Comparison of ENCODE assay signal across 8 cellular contexts in genomic region chr5:1523480-1523792, GRCh38. TPM values are rescaled to one million over a fixed set of nuclear protein-coding genes. Genes with fewer than 3 reads are reported as not detected.
A peak's percentile ranks its signal among the peaks of the same experiment; 100 is the strongest.
DNase-seq lines count a peak whose midpoint lies in the region; ATAC-seq, FAIRE-seq and TF ChIP-seq lines count a peak whose summit lies in the region.

No MANE protein-coding gene starts in this region.

- CTCF ChIA-PET in endothelial cell of umbilical vein (lab: Charles Lee): interaction anchor here (1.2 kb wide), 1 partner anchor 10 kb away, joined by 3 read pairs; no protein-coding TSS in a partner anchor

- 1% methylated on average over 25 to 48 of the region's 48 CpGs for WGBS in pancreas, 2 donors

- H3K4me3 ChIP-seq in HFF-Myc (replicated peaks; ENCODE audit: low read depth, low read length) (peak overlapping the region; percentile 75), endothelial cell of umbilical vein (replicated peaks in 1 of 3; ENCODE audit: insufficient read depth in 1 of 3, low read depth in 1 of 3, low read length in 3 of 3) (peak overlapping the region; percentile 72 to 92 (median 76)), pancreas (peak overlapping the region; percentile 63 to 84 (median 73))

- H3K9me3 ChIP-seq in endothelial cell of umbilical vein (replicated peaks; ENCODE audit: control insufficient read depth, insufficient read depth, low read length): no peaks in the 10 kb centered on the region
- no peaks in the 10 kb centered on the region for H3K9me3 ChIP-seq in pancreas

- FAIRE-seq in endothelial cell of umbilical vein (lab: Jason Lieb, UNC): no peak
- FAIRE-seq in pancreas (lab: Jason Lieb, UNC): no peak

- POLR2A ChIA-PET in endothelial cell of umbilical vein (lab: Charles Lee): interaction anchor here (1.8 kb wide), 1 partner anchor 10 kb away, joined by 8 read pairs; no protein-coding TSS in a partner anchor

- peak; percentile 46 for DNase-seq in NCI-H2171 (lab: John Stamatoyannopoulos, UW)
- no peak for DNase-seq in NCI-H2171 treated with DMSO at 0.1 percent for 48 hours (lab: John Stamatoyannopoulos, UW)
- DNase-seq in HFF-Myc (ENCODE audit: extremely low read depth, low read depth): no peak
- peak; percentile 86 for DNase-seq in NCI-H748 (lab: John Stamatoyannopoulos, UW; ENCODE audit: unreplicated experiment)
- DNase-seq in endothelial cell of umbilical vein (ENCODE audit: low read depth, low spot score): no peak
- no peak for DNase-seq in pancreas
- no peak for DNase-seq in NCI-H226
- no peak for DNase-seq in foreskin melanocyte

- no peaks in the 10 kb centered on the region for H3K9me1 ChIP-seq in endothelial cell of umbilical vein (replicated peaks; ENCODE audit: control insufficient read depth, extremely low read depth, insufficient read depth, low read length)

- H3K4me1 ChIP-seq in endothelial cell of umbilical vein (ENCODE audit: control insufficient read depth, extremely low read depth, insufficient read depth, low read length) (peaks cover 16% of the 10 kb centered on the region), pancreas (no peaks in the 10 kb centered on the region)

- dilution Hi-C loops in endothelial cell of umbilical vein (cut with MboI; ENCODE audit: extremely low pct_ligation_motif_present, low sequenced_read_pairs): no loop called here

- no peaks in the 10 kb centered on the region for H4K20me1 ChIP-seq in endothelial cell of umbilical vein (replicated peaks; ENCODE audit: control insufficient read depth, extremely low read depth, insufficient read depth, low read length)

- H3K36me3 ChIP-seq in endothelial cell of umbilical vein (ENCODE audit: control insufficient read depth in 2 of 2, extremely low read depth in 1 of 2, insufficient read depth in 2 of 2, low read length in 2 of 2) (peaks cover 6 to 9% of the 10 kb centered on the region in 2 experiments), pancreas (no peaks in the 10 kb centered on the region)

- H3K79me2 ChIP-seq in endothelial cell of umbilical vein (ENCODE audit: control insufficient read depth, insufficient read depth, low read length): peaks cover 49% of the 10 kb centered on the region

- ATAC-seq in pancreas: peak in 2 of 4 donors; percentile 6 to 18

- TF ChIP-seq CTCF in HFF-Myc (IDR thresholded peaks at IDR 0.05; ENCODE audit: low read depth, low read length, missing control alignments): no peak
- no peak for TF ChIP-seq CTCF in endothelial cell of umbilical vein (IDR thresholded peaks at IDR 0.05; ENCODE audit: extremely low read depth in 1 of 2, insufficient read depth in 1 of 2, low read depth in 1 of 2, low read length in 2 of 2)
- TF ChIP-seq CTCF in pancreas (IDR thresholded peaks at IDR 0.05): no peak

- peak overlapping the region; percentile 76 for H2AFZ ChIP-seq in endothelial cell of umbilical vein (ENCODE audit: low read depth, low read length)

- H3K9ac ChIP-seq in endothelial cell of umbilical vein (replicated peaks; ENCODE audit: extremely low read depth, insufficient read depth, low read length): peak overlapping the region; percentile 57

- intact Hi-C loops in endothelial cell of umbilical vein (cut with micrococcal nuclease) (loop anchor here (2.0 kb wide), 2 partner anchors 41 to 71 kb away; no protein-coding TSS in a partner anchor), pancreas (cut with DNase I) (no loop called here)

- no peak for TF ChIP-seq POLR2A in endothelial cell of umbilical vein (IDR thresholded peaks at IDR 0.05; ENCODE audit: low read depth, low read length)

- no peaks in the 10 kb centered on the region for H3K27me3 ChIP-seq in endothelial cell of umbilical vein (ENCODE audit: control insufficient read depth in 2 of 2, insufficient read depth in 2 of 2, low read length in 2 of 2)
- no peaks in the 10 kb centered on the region for H3K27me3 ChIP-seq in pancreas

- BruUV-seq in endothelial cell of umbilical vein (replicated peaks; lab: Mats Ljungman, UMichigan): no TSS peak

- H3K27ac ChIP-seq in endothelial cell of umbilical vein (ENCODE audit: insufficient read depth, low read depth, low read length): peak overlapping the region; percentile 59
- no peak overlapping the region for H3K27ac ChIP-seq in pancreas

- no peak overlapping the region for H3K4me2 ChIP-seq in endothelial cell of umbilical vein (ENCODE audit: insufficient read depth, low read length)

TF ChIP-seq in endothelial cell of umbilical vein, 7 proteins besides CTCF, POLR2A, EP300 and RAD21:
- TF ChIP-seq GATA2 (IDR thresholded peaks at IDR 0.05; ENCODE audit: insufficient read depth, insufficient read length, low read depth, low read length): no peak
- no peak for TF ChIP-seq POLR2AphosphoS5 (IDR thresholded peaks at IDR 0.05; ENCODE audit: insufficient read depth, low read depth, low read length)
- no peak for TF ChIP-seq MAX (IDR thresholded peaks at IDR 0.05; ENCODE audit: insufficient read depth, insufficient read length)
- TF ChIP-seq EZH2 (IDR thresholded peaks at IDR 0.05; ENCODE audit: borderline replicate concordance, low read depth, low read length, severe bottlenecking): no peak
- no peak for TF ChIP-seq FOS (IDR thresholded peaks at IDR 0.05; ENCODE audit: borderline replicate concordance, insufficient read depth, low read length)
- TF ChIP-seq MYC (IDR thresholded peaks at IDR 0.05; ENCODE audit: low read depth, low read length): no peak
- no peak for TF ChIP-seq JUN (IDR thresholded peaks at IDR 0.05; ENCODE audit: borderline replicate concordance, insufficient read depth, insufficient read length, low read depth)

RNA-seq across cellular contexts. Expression of gene LPCAT1, which starts 0.3 kb away (rescaled TPM):
- total RNA-seq in endothelial cell of umbilical vein: 49.2 and 57.2 TPM in 2 replicates
- polyA plus RNA-seq in endothelial cell of umbilical vein: 27.7 and 28.9 TPM in 2 replicates
- polyA plus RNA-seq in endothelial cell of umbilical vein (2011; cell fraction: cytosol; rRNA removed): 22.7 and 30.8 TPM in 2 replicates
- 40.7 and 46.4 TPM in 2 replicates for polyA plus RNA-seq in endothelial cell of umbilical vein (2011; cell fraction: nucleus; rRNA removed)
- polyA plus RNA-seq in endothelial cell of umbilical vein (2012): 27.3 and 29.3 TPM in 2 replicates
- 25.0 and 27.0 TPM in 2 replicates for polyA minus RNA-seq in endothelial cell of umbilical vein
- polyA minus RNA-seq in endothelial cell of umbilical vein (2011; cell fraction: cytosol; rRNA and poly(A)+ RNA removed): 80.1 TPM
- 14.7 and 15.2 TPM in 2 replicates for polyA minus RNA-seq in endothelial cell of umbilical vein (2011; cell fraction: nucleus; rRNA and poly(A)+ RNA removed)
- total RNA-seq in pancreas: 10 to 100 TPM in 2 of 6 donors, 1 to 10 TPM in 4; 6.5 to 26.1 (median 7.8) TPM
- 10 to 100 TPM; 19.2 to 19.7 TPM for polyA plus RNA-seq in pancreas

Comparison
In these comparisons a context has a peak if more than half of its experiments do, and no peak if none do; other contexts are left out.
1. DNase-seq: peak in NCI-H2171 (single experiment) and NCI-H748 (single experiment); none in NCI-H2171 treated with DMSO at 0.1 percent for 48 hours (single experiment), HFF-Myc (single experiment), endothelial cell of umbilical vein (single experiment), pancreas (0 of 6), NCI-H226 (single experiment) and foreskin melanocyte (single experiment).
2. Peak in every context shown above with its lines, with median percentiles within 50 percentile points of each other: H3K4me3 ChIP-seq.